In genomic region chr10:63723320-63723719, GRCh38 we compare ENCODE assay signal across 20 cellular contexts.
A peak's percentile ranks its signal among the peaks of the same experiment; 100 is the strongest.
DNase-seq lines count a peak whose midpoint lies in the region; ATAC-seq, FAIRE-seq and TF ChIP-seq lines count a peak whose summit lies in the region.
"Had no signal": no experiment of that assay in that cellular context is flagged by ENCODE, and none has a peak within 500 bp of the region (broad histone marks: within the 10 kb centered on the region; RNA-seq: fewer than 3 reads in every experiment).

No MANE protein-coding gene starts in this region.

- H3K27me3 ChIP-seq in H1 (replicated peaks in 1 of 4; ENCODE audit: control insufficient read depth in 3 of 4, extremely low read depth in 1 of 4, insufficient read depth in 3 of 4, low read length in 3 of 4) = no peaks in the 10 kb centered on the region
- H3K27me3 ChIP-seq in osteoblast (ENCODE audit: insufficient read depth, low read length) = peaks cover 35% of the 10 kb centered on the region
- no peaks in the 10 kb centered on the region for H3K27me3 ChIP-seq in thyroid gland
- H3K27me3 ChIP-seq: BE2C, Peyer's patch had no signal

- ATAC-seq in HG03175 (IDR thresholded peaks at IDR 0.05; ENCODE audit: unreplicated experiment) = no peak
- no peak for ATAC-seq in HG03520 (IDR thresholded peaks at IDR 0.05; ENCODE audit: unreplicated experiment)

- no peaks in the 10 kb centered on the region for H3K9me3 ChIP-seq in H1 (ENCODE audit: insufficient read depth in 2 of 2, low read depth in 1 of 2, low read length in 1 of 2)
- no peaks in the 10 kb centered on the region for H3K9me3 ChIP-seq in osteoblast (ENCODE audit: low read depth, low read length)
- no peaks in the 10 kb centered on the region for H3K9me3 ChIP-seq in thyroid gland
- H3K9me3 ChIP-seq: BE2C, Peyer's patch, SJSA1 had no signal

- no peak overlapping the region for H4K8ac ChIP-seq in H1 (ENCODE audit: extremely low read depth, insufficient read depth, low read length)

- H3K79me2 ChIP-seq in H1 (ENCODE audit: control insufficient read depth in 1 of 2, insufficient read depth in 2 of 2, low read length in 2 of 2) (no peaks in the 10 kb centered on the region), osteoblast (ENCODE audit: insufficient read depth, low read length) (no peaks in the 10 kb centered on the region)

- H2BK12ac ChIP-seq in H1 (ENCODE audit: low read depth, low read length) = no peak overlapping the region

- no peaks in the 10 kb centered on the region for H3K23me2 ChIP-seq in H1 (ENCODE audit: low read depth, low read length)

- no peak overlapping the region for H3K23ac ChIP-seq in H1 (ENCODE audit: insufficient read length)

- 67% methylated on average over 4 of the region's 4 CpGs; no CpG with 5 or more reads in 1 of the 2 experiments for WGBS in H1 (ENCODE audit: extremely low coverage in 1 of 2, insufficient coverage in 1 of 2, insufficient read length in 1 of 2, insufficient replicate concordance in 2 of 2, low coverage in 1 of 2, low lambda C conversion rate in 2 of 2, missing lambda C conversion rate in 1 of 2), 2 experiments
- WGBS in thyroid gland, 2 donors = 59 to 65% methylated on average over 4 of the region's 4 CpGs

- H2BK15ac ChIP-seq in H1 (ENCODE audit: low read length) = no peak overlapping the region

- H2AK5ac ChIP-seq in H1 (ENCODE audit: low read depth, low read length) = no peak overlapping the region

- no peak overlapping the region for H3K4ac ChIP-seq in H1 (replicated peaks; ENCODE audit: insufficient read length, low read depth, low read length)

- intact Hi-C loops in thyroid gland (cut with DNase I) = loop anchor here (5.0 to 10.0 kb wide), 2 partner anchors 509 to 556 kb away; no protein-coding TSS in a partner anchor

- H4K20me1 ChIP-seq in H1 (replicated peaks in 1 of 2; ENCODE audit: control insufficient read depth in 1 of 2, insufficient read depth in 2 of 2, low read length in 2 of 2) (no peaks in the 10 kb centered on the region), osteoblast (ENCODE audit: insufficient read depth, low read length) (no peaks in the 10 kb centered on the region)

- H3K4me2 ChIP-seq in H1 (ENCODE audit: insufficient read depth in 1 of 2, low read depth in 2 of 2, low read length in 2 of 2) (no peak overlapping the region), osteoblast (ENCODE audit: insufficient read depth, low read length) (no peak overlapping the region)
- H3K4me2 ChIP-seq: GM23338 had no signal

- no peak for DNase-seq in H1 (ENCODE audit: low read depth in 1 of 2, low spot score in 2 of 2)
- no peak for DNase-seq in osteoblast (ENCODE audit: insufficient read length, low spot score, missing footprints)
- no peak for DNase-seq in thyroid gland
- no peak for DNase-seq in inferior parietal cortex (ENCODE audit: extremely low spot score)
- DNase-seq: BE2C, DMS79, HCEC 1CT, KG1, NCI-H1092 treated with DMSO at 0.1 percent for 48 hours, NCI-H146, NCI-H2029, NCI-H2171 treated with DMSO at 0.1 percent for 48 hours, NCI-H524 treated with DMSO at 0.1 percent for 48 hours, Peyer's patch had no signal

- no peak overlapping the region for H3K14ac ChIP-seq in H1 (ENCODE audit: insufficient read length)

- no peak overlapping the region for H3K18ac ChIP-seq in H1 (ENCODE audit: extremely low read depth, low read length)

- POLR2A ChIA-PET in H1 (lab: Charles Lee; ENCODE audit: partially characterized antibody) = interaction anchor here (5.0 kb wide), 1 partner anchor 93 kb away, joined by 34 read pairs; no protein-coding TSS in a partner anchor

- TF ChIP-seq POLR2A in H1 (IDR thresholded peaks at IDR 0.05; ENCODE audit: control extremely low read depth in 1 of 2, low read depth in 2 of 2, low read length in 2 of 2) (no peak), thyroid gland (IDR thresholded peaks at IDR 0.05) (no peak)

- no peak for FAIRE-seq in H1 (lab: Jason Lieb, UNC)
- FAIRE-seq: HTR-8/SVneo had no signal

- no peaks in the 10 kb centered on the region for H3K79me1 ChIP-seq in H1 (ENCODE audit: low read depth, low read length)

- H2AFZ ChIP-seq in H1 (ENCODE audit: low read length) (0 out of 2 replicates have a peak overlapping the region, but pooled peaks have one; percentile 58), osteoblast (ENCODE audit: low read length) (peak overlapping the region; percentile 9)
- H2AFZ ChIP-seq: GM23338 had no signal

- H3K36me3 ChIP-seq in H1 (ENCODE audit: control insufficient read depth in 2 of 4, insufficient read depth in 4 of 4, low read length in 3 of 4) (no peaks in the 10 kb centered on the region), osteoblast (ENCODE audit: insufficient read depth, low read length) (no peaks in the 10 kb centered on the region), thyroid gland (no peaks in the 10 kb centered on the region)
- H3K36me3 ChIP-seq: BE2C, Peyer's patch, SJSA1 had no signal

- H3K27ac ChIP-seq in VCaP = peak overlapping the region; percentile 90
- H3K27ac ChIP-seq in H1 (ENCODE audit: low read depth, low read length) = no peak overlapping the region
- H3K27ac ChIP-seq in osteoblast (ENCODE audit: low read depth, low read length) = no peak overlapping the region
- peak overlapping the region in 2 of 3 donors; percentile 22 to 27 for H3K27ac ChIP-seq in thyroid gland
- H3K27ac ChIP-seq: SJSA1 had no signal

- CTCF ChIA-PET in H1 (lab: Charles Lee; ENCODE audit: partially characterized antibody) = interaction anchor here (0.6 to 4.3 kb wide), 7 partner anchors 9 to 566 kb away, joined by 3 to 32 read pairs (median 4); no protein-coding TSS in a partner anchor

- TF ChIP-seq RAD21 in H1 (IDR thresholded peaks at IDR 0.05 in 1 of 2, conservative IDR thresholded peaks at IDR 0.05 in 1 of 2; ENCODE audit: low read depth in 2 of 2, low read length in 2 of 2) = no peak

- TF ChIP-seq EP300 in H1 (IDR thresholded peaks at IDR 0.05; ENCODE audit: borderline replicate concordance in 1 of 2, low read depth in 2 of 2, low read length in 2 of 2) = no peak

- TF ChIP-seq CTCF in VCaP (conservative IDR thresholded peaks at IDR 0.05) = no peak
- TF ChIP-seq CTCF in H1 (IDR thresholded peaks at IDR 0.05; ENCODE audit: control extremely low read depth in 1 of 3, insufficient read depth in 1 of 3, low read depth in 1 of 3, low read length in 3 of 3) = no peak
- TF ChIP-seq CTCF in osteoblast (IDR thresholded peaks at IDR 0.05; ENCODE audit: extremely low read depth, low read depth, low read length) = no peak
- no peak for TF ChIP-seq CTCF in thyroid gland (IDR thresholded peaks at IDR 0.05)

- H3K4me3 ChIP-seq in H1 (ENCODE audit: extremely low read depth in 1 of 4, insufficient read depth in 2 of 4, low read depth in 3 of 4, low read length in 4 of 4) (no peak overlapping the region), osteoblast (ENCODE audit: insufficient read depth, low read length) (no peak overlapping the region), thyroid gland (replicated peaks in 1 of 3) (no peak overlapping the region)
- H3K4me3 ChIP-seq: GM23338, Peyer's patch, SJSA1 had no signal

- no peak overlapping the region for H3K9ac ChIP-seq in H1 (replicated peaks in 1 of 4; ENCODE audit: extremely low read depth in 1 of 4, low read depth in 3 of 4, low read length in 3 of 4)

- no peak overlapping the region for H4K91ac ChIP-seq in H1 (replicated peaks; ENCODE audit: insufficient read length, low read length)

- H2BK120ac ChIP-seq in H1 (replicated peaks; ENCODE audit: low read depth, low read length) = no peak overlapping the region

- H2BK5ac ChIP-seq in H1 (ENCODE audit: low read depth, low read length) = no peak overlapping the region

- H4K5ac ChIP-seq in H1 (ENCODE audit: insufficient read length, low read depth, low read length) = no peak overlapping the region

- H3K4me1 ChIP-seq in H1 (replicated peaks in 1 of 4; ENCODE audit: control insufficient read depth in 3 of 4, insufficient read depth in 4 of 4, low read length in 3 of 4) (no peaks in the 10 kb centered on the region; a peak in 1 of 7 replicates), osteoblast (ENCODE audit: insufficient read depth, low read length) (peaks cover under 1% of the 10 kb centered on the region), thyroid gland (peaks cover 0 to 13% of the 10 kb centered on the region in 2 donors)

- H3K56ac ChIP-seq in H1 (replicated peaks; ENCODE audit: insufficient read length, low read depth, low read length) = no peak overlapping the region

- no peak overlapping the region for H2BK20ac ChIP-seq in H1 (ENCODE audit: low read length)

TF ChIP-seq in H1, 55 proteins besides CTCF, POLR2A, EP300 and RAD21:
- TF ChIP-seq ATF3 (IDR thresholded peaks at IDR 0.05; ENCODE audit: insufficient read depth, low read depth, low read length) (no peak), YY1 (IDR thresholded peaks at IDR 0.05; ENCODE audit: low read depth, low read length) (no peak), CBX8 (IDR thresholded peaks at IDR 0.05; ENCODE audit: borderline replicate concordance, low read depth, low read length) (no peak), POLR2AphosphoS5 (IDR thresholded peaks at IDR 0.05; ENCODE audit: low read depth, low read length) (no peak), RBBP5 (IDR thresholded peaks at IDR 0.05; ENCODE audit: borderline replicate concordance, low read depth, low read length) (no peak), GABPA (IDR thresholded peaks at IDR 0.05; ENCODE audit: borderline replicate concordance, insufficient read depth, low read length) (no peak), ATF2 (IDR thresholded peaks at IDR 0.05; ENCODE audit: low read length) (no peak), SIX5 (IDR thresholded peaks at IDR 0.05; ENCODE audit: low read depth, low read length) (no peak), EZH2 (IDR thresholded peaks at IDR 0.05; ENCODE audit: low read depth, low read length, severe bottlenecking) (no peak), BACH1 (IDR thresholded peaks at IDR 0.05; ENCODE audit: low read length) (no peak)

Comparison
In these comparisons a context has a peak if more than half of its experiments do, and no peak if none do; other contexts are left out.
1. H3K27ac ChIP-seq: peak in VCaP (single experiment) and thyroid gland (2 of 3); none in H1 (single experiment) and osteoblast (single experiment).